Comparison of ENCODE assay signal across 11 cellular contexts in the genomic region with DNA sequence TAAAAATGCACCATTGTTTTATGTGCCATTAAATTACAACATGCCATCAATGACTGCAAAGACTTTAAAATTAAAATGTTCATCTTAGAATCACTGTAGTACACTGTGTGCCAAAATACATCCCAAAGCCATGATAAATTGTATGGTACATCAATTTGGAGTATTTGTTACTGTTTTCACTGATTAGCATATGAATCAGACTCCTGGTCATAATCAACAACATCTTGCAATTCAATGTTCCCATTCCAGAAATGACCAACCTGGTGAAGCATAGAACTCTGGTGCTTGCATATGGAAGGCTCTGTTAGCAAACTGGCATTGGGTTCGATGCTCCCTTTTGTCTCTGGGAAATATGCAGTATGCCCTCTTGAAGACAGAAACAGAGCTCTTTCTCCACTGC. TPM values are rescaled to one million over a fixed set of nuclear protein-coding genes. Genes with fewer than 3 reads are reported as not detected.
"Had no signal": no experiment of that assay in that cellular context is flagged by ENCODE, and none has a peak within 500 bp of the region (broad histone marks: within the 10 kb centered on the region; RNA-seq: fewer than 3 reads in every experiment).

No MANE protein-coding gene starts in this region.

- ATAC-seq: GM23338, HCT116 had no signal

- H3K36me3 ChIP-seq: HAP-1 had no signal

- H3K4me3 ChIP-seq: GM23338, HAP-1 had no signal

- H2AFZ ChIP-seq: GM23338 had no signal

- H3K4me2 ChIP-seq: GM23338, KMS-11 had no signal

- FAIRE-seq: H1, H54, HTR-8/SVneo had no signal

- H3K9ac ChIP-seq: KMS-11 had no signal

- DNase-seq: HFFc6, IMR-90, KBM-7 had no signal

- H3K27ac ChIP-seq: KMS-11 had no signal

- H3K9me3 ChIP-seq: HAP-1 had no signal

- H3K4me1 ChIP-seq: HAP-1 had no signal

RNA-seq across cellular contexts. Expression of gene SCG3, which starts 33.6 kb away (rescaled TPM):
- total RNA-seq: HFFc6, HT-29, IMR-90 had no signal
